In the genomic region with DNA sequence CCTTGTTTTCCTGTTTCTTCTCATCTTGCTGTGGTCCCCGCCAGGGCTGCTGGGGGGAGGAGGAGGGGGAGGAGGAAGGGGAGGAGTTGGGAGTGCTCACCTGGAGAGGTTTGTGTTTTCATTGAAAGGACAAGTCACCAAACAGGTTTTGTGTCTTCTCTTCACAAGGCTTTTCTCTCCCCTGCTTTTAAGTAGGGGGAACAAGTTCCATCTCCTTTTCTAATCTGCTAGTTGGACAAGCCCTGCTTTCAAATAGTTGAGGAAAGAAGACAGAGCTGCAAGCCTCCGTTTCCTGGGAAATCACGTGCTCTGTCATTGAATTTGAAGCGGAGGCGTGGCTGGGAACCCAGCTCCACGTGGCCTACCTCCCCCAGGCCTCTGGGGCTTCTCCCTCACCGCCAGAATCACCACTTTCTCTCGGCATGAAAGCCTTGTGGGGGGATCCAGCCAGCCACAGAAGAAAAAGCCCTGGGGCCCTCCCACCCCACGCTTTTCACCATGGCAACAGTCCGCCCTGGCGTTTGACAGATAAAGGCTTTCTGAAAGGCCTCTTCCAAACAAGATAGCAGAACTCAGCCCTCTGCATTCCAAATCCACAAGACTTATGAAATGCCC, we compare ENCODE assay signal across 8 cellular contexts. TPM values are rescaled to one million over a fixed set of nuclear protein-coding genes. Genes with fewer than 3 reads are reported as not detected.
DNase-seq lines count a peak whose midpoint lies in the region; ATAC-seq and TF ChIP-seq lines count a peak whose summit lies in the region.

No MANE protein-coding gene starts in this region.

- no peak for TF ChIP-seq POLR2A in erythroblast (IDR thresholded peaks at IDR 0.05; ENCODE audit: low read length)
- TF ChIP-seq POLR2A in upper lobe of left lung (IDR thresholded peaks at IDR 0.05): no peak

- intact Hi-C loops in activated CD4-positive, alpha-beta T cell treated with anti-CD3 and anti-CD28 coated beads, Interleukin-2, amount 10 ng/mL, durations not matched to agents 24 days and 14 days (cut with micrococcal nuclease): no loop called here

- H2AFZ ChIP-seq in neuron (ENCODE audit: low read depth, low read length): peak overlapping the region; percentile 80

- peak; percentile 59 for DNase-seq in 8988T
- peak; percentile 73 for DNase-seq in activated CD4-positive, alpha-beta T cell treated with anti-CD3 and anti-CD28 coated beads, Interleukin-2, amount 10 ng/mL, durations not matched to agents 24 days and 14 days
- peak; percentile 89 to 93 for DNase-seq in erythroblast (lab: John Stamatoyannopoulos, UW)
- peak in 1 of 2 donors; percentile 59 for DNase-seq in upper lobe of left lung
- DNase-seq in DMS153 (lab: John Stamatoyannopoulos, UW): no peak

- H3K4me3 ChIP-seq in neuron (ENCODE audit: low read length) (peak overlapping the region; percentile 19), upper lobe of left lung (no peak overlapping the region)

- peak overlapping the region; percentile 26 for H3K4me3 Mint-ChIP-seq in activated CD4-positive, alpha-beta T cell treated with anti-CD3 and anti-CD28 coated beads, Interleukin-2, amount 10 ng/mL, durations not matched to agents 24 days and 14 days

- H3K36me3 ChIP-seq in neuron (ENCODE audit: insufficient read depth, low read length) (no peaks in the 10 kb centered on the region), upper lobe of left lung (peaks cover 0 to 7% (median 3%) of the 10 kb centered on the region in 4 donors)

- no peak overlapping the region for H3K27ac Mint-ChIP-seq in activated CD4-positive, alpha-beta T cell treated with anti-CD3 and anti-CD28 coated beads, Interleukin-2, amount 10 ng/mL, durations not matched to agents 24 days and 14 days

- peaks cover 14% of the 10 kb centered on the region for H3K4me1 Mint-ChIP-seq in activated CD4-positive, alpha-beta T cell treated with anti-CD3 and anti-CD28 coated beads, Interleukin-2, amount 10 ng/mL, durations not matched to agents 24 days and 14 days

- H3K9me3 Mint-ChIP-seq in activated CD4-positive, alpha-beta T cell treated with anti-CD3 and anti-CD28 coated beads, Interleukin-2, amount 10 ng/mL, durations not matched to agents 24 days and 14 days: no peaks in the 10 kb centered on the region

- H3K4me1 ChIP-seq in neuron (ENCODE audit: insufficient read depth, low read length) (peaks cover 32% of the 10 kb centered on the region), upper lobe of left lung (peaks cover 25 to 55% (median 30%) of the 10 kb centered on the region in 4 donors)

- H3K9me3 ChIP-seq in neuron (ENCODE audit: low read length) (no peaks in the 10 kb centered on the region), upper lobe of left lung (no peaks in the 10 kb centered on the region)

- WGBS in upper lobe of left lung, 2 donors: 17 to 20% methylated on average over 10 to 11 of the region's 11 CpGs

- H3K27me3 ChIP-seq in neuron (ENCODE audit: insufficient read depth, low read length) (no peaks in the 10 kb centered on the region), upper lobe of left lung (peaks cover 0 to 5% (median 0%) of the 10 kb centered on the region in 4 donors)

- no peaks in the 10 kb centered on the region for H3K36me3 Mint-ChIP-seq in activated CD4-positive, alpha-beta T cell treated with anti-CD3 and anti-CD28 coated beads, Interleukin-2, amount 10 ng/mL, durations not matched to agents 24 days and 14 days (ENCODE audit: low read depth)

- ATAC-seq in HG02678 (IDR thresholded peaks at IDR 0.05; ENCODE audit: unreplicated experiment) (peak; percentile 47), upper lobe of left lung (ENCODE audit: low FRiP score in 2 of 2) (peak; percentile 55 to 71), HG02642 (IDR thresholded peaks at IDR 0.05; ENCODE audit: poor library complexity, unreplicated experiment) (no peak)

- peak in 2 of 4 donors; percentile 44 to 49 for TF ChIP-seq EP300 in upper lobe of left lung (IDR thresholded peaks at IDR 0.05)

- peaks cover 39% of the 10 kb centered on the region for H3K27me3 Mint-ChIP-seq in activated CD4-positive, alpha-beta T cell treated with anti-CD3 and anti-CD28 coated beads, Interleukin-2, amount 10 ng/mL, durations not matched to agents 24 days and 14 days

- TF ChIP-seq CTCF in upper lobe of left lung (IDR thresholded peaks at IDR 0.05): no peak

- peak overlapping the region; percentile 77 to 83 (median 80) for H3K27ac ChIP-seq in upper lobe of left lung

RNA-seq across cellular contexts. Expression of gene PROSER2, which starts 51.5 kb away (rescaled TPM):
- 0.24 and 0.37 TPM in 2 replicates for total RNA-seq in activated CD4-positive, alpha-beta T cell treated with anti-CD3 and anti-CD28 coated beads, Interleukin-2, amount 10 ng/mL, durations not matched to agents 24 days and 14 days
- 10 to 100 TPM; 19.8 to 64.5 (median 24.7) TPM for total RNA-seq in upper lobe of left lung

Comparison
In these comparisons a context has a peak if more than half of its experiments do, and no peak if none do; other contexts are left out.
1. RNA of gene PROSER2, which starts 51.5 kb away (total RNA-seq): 19.8 to 64.5 TPM in upper lobe of left lung; 0.24 to 0.37 TPM in activated CD4-positive, alpha-beta T cell treated with anti-CD3 and anti-CD28 coated beads, Interleukin-2, amount 10 ng/mL, durations not matched to agents 24 days and 14 days; every median in the first group is over 10 times any median in the second.